ENCODE assay signal across 10 cellular contexts in genomic region chr16:29644338-29644857, GRCh38. TPM values are rescaled to one million over a fixed set of nuclear protein-coding genes. Genes with fewer than 3 reads are reported as not detected.
A peak's percentile ranks its signal among the peaks of the same experiment; 100 is the strongest.
DNase-seq lines count a peak whose midpoint lies in the region; ATAC-seq and TF ChIP-seq lines count a peak whose summit lies in the region.
"Had no signal": no experiment of that assay in that cellular context is flagged by ENCODE, and none has a peak within 500 bp of the region (broad histone marks: within the 10 kb centered on the region; RNA-seq: fewer than 3 reads in every experiment).

No MANE protein-coding gene starts in this region.

- no TSS peak for BruUV-seq in Calu3 (replicated peaks; lab: Mats Ljungman, UMichigan)

- peak overlapping the region in 6 of 8 donors; percentile 17 to 70 (median 64) for H3K27ac ChIP-seq in spleen
- H3K27ac ChIP-seq in esophagus squamous epithelium, result no peak overlapping the region
- H3K27ac ChIP-seq: SJSA1 had no signal

- H3K27me3 Mint-ChIP-seq in IgD-negative memory B cell (no peaks in the 10 kb centered on the region), T-helper 17 cell (no peaks in the 10 kb centered on the region), Calu3 (ENCODE audit: unreplicated experiment) (peaks cover 4% of the 10 kb centered on the region)

- peak overlapping the region in 2 of 4 donors; percentile 82 to 87 for H3K4me3 Mint-ChIP-seq in IgD-negative memory B cell
- no peak overlapping the region for H3K4me3 Mint-ChIP-seq in T-helper 17 cell
- no peak overlapping the region for H3K4me3 Mint-ChIP-seq in Calu3 (ENCODE audit: low read depth, unreplicated experiment)

- ATAC-seq in GM19023 (IDR thresholded peaks at IDR 0.05; ENCODE audit: unreplicated experiment) (peak; percentile 49), HG02610 (IDR thresholded peaks at IDR 0.05; ENCODE audit: unreplicated experiment) (peak; percentile 55), T-helper 17 cell (no peak)

- TF ChIP-seq CTCF in spleen (IDR thresholded peaks at IDR 0.05 in 8 of 11, conservative IDR thresholded peaks at IDR 0.05 in 3 of 11), result no peak
- no peak for TF ChIP-seq CTCF in Calu3 (IDR thresholded peaks at IDR 0.05; ENCODE audit: unreplicated experiment)
- no peak for TF ChIP-seq CTCF in esophagus squamous epithelium (IDR thresholded peaks at IDR 0.05)

- H3K36me3 Mint-ChIP-seq in IgD-negative memory B cell (no peaks in the 10 kb centered on the region), T-helper 17 cell (ENCODE audit: low read depth) (no peaks in the 10 kb centered on the region), Calu3 (ENCODE audit: insufficient read depth, unreplicated experiment) (no peaks in the 10 kb centered on the region)

- WGBS in spleen, 5 donors, result 66 to 77% (median 69%) methylated on average over 9 of the region's 9 CpGs
- 71 to 85% methylated on average over 7 to 9 of the region's 9 CpGs for WGBS in esophagus squamous epithelium, 2 donors

- H3K9me3 ChIP-seq in spleen (no peaks in the 10 kb centered on the region), T-helper 17 cell (ENCODE audit: control insufficient read depth, low read length, poor library complexity, severe bottlenecking) (no peaks in the 10 kb centered on the region), esophagus squamous epithelium (no peaks in the 10 kb centered on the region)
- H3K9me3 ChIP-seq: SJSA1 had no signal

- H3K9me3 Mint-ChIP-seq in IgD-negative memory B cell (no peaks in the 10 kb centered on the region), Calu3 (ENCODE audit: low read depth, unreplicated experiment) (no peaks in the 10 kb centered on the region)

- no peaks in the 10 kb centered on the region for H3K36me3 ChIP-seq in spleen
- no peaks in the 10 kb centered on the region for H3K36me3 ChIP-seq in esophagus squamous epithelium
- H3K36me3 ChIP-seq: SJSA1 had no signal

- TF ChIP-seq POLR2A in spleen (IDR thresholded peaks at IDR 0.05) (no peak), esophagus squamous epithelium (IDR thresholded peaks at IDR 0.05) (no peak)

- H3K27ac Mint-ChIP-seq in IgD-negative memory B cell (peak overlapping the region in 2 of 3 donors; percentile 87 to 96), T-helper 17 cell (no peak overlapping the region), Calu3 (ENCODE audit: unreplicated experiment) (no peak overlapping the region)

- intact Hi-C loops in spleen (cut with DNase I; ENCODE audit: low total_unique reads) (no loop called here), Calu3 (cut with micrococcal nuclease; ENCODE audit: unreplicated experiment) (no loop called here), esophagus squamous epithelium (cut with DNase I) (no loop called here)

- H3K27me3 ChIP-seq in spleen (replicated peaks in 1 of 7), result no peaks in the 10 kb centered on the region
- no peaks in the 10 kb centered on the region for H3K27me3 ChIP-seq in esophagus squamous epithelium
- H3K27me3 ChIP-seq: SJSA1 had no signal

- no peak overlapping the region for H3K4me3 ChIP-seq in spleen
- H3K4me3 ChIP-seq in esophagus squamous epithelium, result no peak overlapping the region
- H3K4me3 ChIP-seq: SJSA1 had no signal

- DNase-seq in spleen (no peak), T-helper 17 cell (no peak), Calu3 (no peak), esophagus squamous epithelium (lab: John Stamatoyannopoulos, UW) (no peak), NCI-H2227 treated with DMSO at 0.1 percent for 48 hours (lab: John Stamatoyannopoulos, UW) (no peak)
- DNase-seq: NCI-H2081 had no signal

- CTCF ChIA-PET in Calu3 (lab: Charles Lee), result no interaction called here

- H3K4me1 ChIP-seq in spleen (peaks cover 0 to 60% (median 27%) of the 10 kb centered on the region in 6 donors), esophagus squamous epithelium (no peaks in the 10 kb centered on the region)
- H3K4me1 ChIP-seq: SJSA1 had no signal

- H3K4me1 Mint-ChIP-seq in IgD-negative memory B cell (peaks cover 17 to 34% (median 22%) of the 10 kb centered on the region in 3 donors), T-helper 17 cell (peaks cover 12% of the 10 kb centered on the region), Calu3 (ENCODE audit: low read depth, unreplicated experiment) (no peaks in the 10 kb centered on the region)

RNA-seq across cellular contexts. Expression of gene SPN, which starts 18.6 kb away (rescaled TPM):
- polyA plus RNA-seq in IgD-negative memory B cell (11.0 TPM), spleen (1 to 10 TPM; 3.9 to 9.1 (median 7.3) TPM)
- total RNA-seq in spleen (10 to 100 TPM; 21.6 to 46.4 (median 28.7) TPM), T-helper 17 cell (100 to 1,000 TPM; 122 to 147 TPM), Calu3 (2022) (not detected in 2 replicates), esophagus squamous epithelium (1 to 10 TPM; 1.3 to 4.2 (median 2.8) TPM)
- total RNA-seq: SJSA1 had no signal

RNA-seq across cellular contexts. Expression of gene QPRT, which starts 34.6 kb away (rescaled TPM):
- polyA plus RNA-seq in IgD-negative memory B cell (not detected), spleen (1 to 10 TPM; 3.3 to 8.0 (median 7.5) TPM)
- total RNA-seq in spleen (10 to 100 TPM in 6 of 7 donors, 1 to 10 TPM in 1; 8.8 to 37.2 (median 21.7) TPM), T-helper 17 cell (under 1 TPM; 0.72 to 0.96 TPM), Calu3 (2022) (4.6 and 7.5 TPM in 2 replicates), esophagus squamous epithelium (1 to 10 TPM in 2 of 4 donors, under 1 TPM in 2; 0.40 to 3.6 (median 1.9) TPM)

Comparison
In these comparisons a context has a peak if more than half of its experiments do, and no peak if none do; other contexts are left out.
1. H3K27ac Mint-ChIP-seq: peak in IgD-negative memory B cell (2 of 3); none in T-helper 17 cell (single experiment) and Calu3 (single experiment).
2. H3K27ac ChIP-seq: peak in spleen (6 of 8); none in esophagus squamous epithelium (0 of 4).
3. RNA of gene SPN, which starts 18.6 kb away (total RNA-seq): 122 to 147 TPM in T-helper 17 cell and 21.6 to 46.4 TPM in spleen; 1.3 to 4.2 TPM in esophagus squamous epithelium and not detected in Calu3; every median in the first group is over 4 times any median in the second.